Comparison of ENCODE assay signal across 11 cellular contexts in genomic region chr11:118889796-118890195, GRCh38. TPM values are rescaled to one million over a fixed set of nuclear protein-coding genes. Genes with fewer than 3 reads are reported as not detected.
DNase-seq lines count a peak whose midpoint lies in the region; ATAC-seq and TF ChIP-seq lines count a peak whose summit lies in the region.
"Had no signal": no experiment of that assay in that cellular context is flagged by ENCODE, and none has a peak within 500 bp of the region (broad histone marks: within the 10 kb centered on the region; RNA-seq: fewer than 3 reads in every experiment).

No MANE protein-coding gene starts in this region.

- H3K27me3 ChIP-seq in H7 (ENCODE audit: control insufficient read depth, insufficient read depth, low read length), result no peaks in the 10 kb centered on the region; the same call in 1 of the 2 replicates
- H3K27me3 ChIP-seq in left lung, result no peaks in the 10 kb centered on the region
- no peaks in the 10 kb centered on the region for H3K27me3 ChIP-seq in effector memory CD4-positive, alpha-beta T cell (replicated peaks; ENCODE audit: control insufficient read depth, insufficient read depth, low read length, poor library complexity, severe bottlenecking)

- no peak for ATAC-seq in central memory CD8-positive, alpha-beta T cell (replicated peaks; ENCODE audit: extremely low read depth, poor library complexity, severe bottlenecking)
- peak; percentile 65 for ATAC-seq in left lung
- no peak for ATAC-seq in stimulated activated effector memory CD8-positive, alpha-beta T cell treated with anti-CD3 and anti-CD28 coated beads, Interleukin-12 subunit alpha, Interleukin-12 subunit beta, amount 100 ng/mL, for 72 hours
- no peak for ATAC-seq in GM19395 (IDR thresholded peaks at IDR 0.05; ENCODE audit: unreplicated experiment)

- peaks cover 86% of the 10 kb centered on the region for H3K4me1 Mint-ChIP-seq in central memory CD8-positive, alpha-beta T cell
- peaks cover 78% of the 10 kb centered on the region for H3K4me1 Mint-ChIP-seq in stimulated activated effector memory CD8-positive, alpha-beta T cell treated with anti-CD3 and anti-CD28 coated beads, Interleukin-12 subunit alpha, Interleukin-12 subunit beta, amount 100 ng/mL, for 72 hours

- no peak for TF ChIP-seq CTCF in left lung (IDR thresholded peaks at IDR 0.05)

- peak overlapping the region in 1 of 2 donors; percentile 26 for H3K27ac ChIP-seq in left lung
- no peak overlapping the region for H3K27ac ChIP-seq in effector memory CD4-positive, alpha-beta T cell (ENCODE audit: insufficient read depth, low read length, poor library complexity, severe bottlenecking)
- H3K27ac ChIP-seq: parathyroid adenoma had no signal

- intact Hi-C loops in left lung (cut with DNase I), result no loop called here

- H3K27me3 Mint-ChIP-seq in central memory CD8-positive, alpha-beta T cell, result no peaks in the 10 kb centered on the region
- H3K27me3 Mint-ChIP-seq: activated naive CD8-positive, alpha-beta T cell treated with anti-CD3 and anti-CD28 coated beads for 36 hours had no signal

- DNase-seq in H7, result peak; percentile 17
- no peak for DNase-seq in central memory CD8-positive, alpha-beta T cell (ENCODE audit: low spot score in 2 of 2)
- no peak for DNase-seq in left lung
- no peak for DNase-seq in stimulated activated effector memory CD8-positive, alpha-beta T cell treated with anti-CD3 and anti-CD28 coated beads, Interleukin-12 subunit alpha, Interleukin-12 subunit beta, amount 100 ng/mL, for 72 hours (ENCODE audit: low spot score in 2 of 2)
- no peak for DNase-seq in activated CD8-positive, alpha-beta memory T cell treated with anti-CD3 and anti-CD28 coated beads, Interleukin-2, amount 50 U/mL, for 48 hours
- DNase-seq in effector memory CD4-positive, alpha-beta T cell, result no peak
- no peak for DNase-seq in glomerular visceral epithelial cell (ENCODE audit: extremely low spot score)
- DNase-seq: activated naive CD8-positive, alpha-beta T cell treated with anti-CD3 and anti-CD28 coated beads for 36 hours had no signal

- H3K27ac Mint-ChIP-seq in central memory CD8-positive, alpha-beta T cell (ENCODE audit: low read depth), result peak overlapping the region; percentile 88
- H3K27ac Mint-ChIP-seq in stimulated activated effector memory CD8-positive, alpha-beta T cell treated with anti-CD3 and anti-CD28 coated beads, Interleukin-12 subunit alpha, Interleukin-12 subunit beta, amount 100 ng/mL, for 72 hours, result peak overlapping the region; percentile 63
- H3K27ac Mint-ChIP-seq: activated naive CD8-positive, alpha-beta T cell treated with anti-CD3 and anti-CD28 coated beads for 36 hours had no signal

- peaks cover 38% of the 10 kb centered on the region for H3K36me3 Mint-ChIP-seq in central memory CD8-positive, alpha-beta T cell (ENCODE audit: insufficient read depth)
- H3K36me3 Mint-ChIP-seq in stimulated activated effector memory CD8-positive, alpha-beta T cell treated with anti-CD3 and anti-CD28 coated beads, Interleukin-12 subunit alpha, Interleukin-12 subunit beta, amount 100 ng/mL, for 72 hours, result peaks cover 46% of the 10 kb centered on the region
- H3K36me3 Mint-ChIP-seq: activated naive CD8-positive, alpha-beta T cell treated with anti-CD3 and anti-CD28 coated beads for 36 hours had no signal

- H3K4me1 ChIP-seq in left lung, result peaks cover 0 to 15% of the 10 kb centered on the region in 2 donors
- peaks cover 41% of the 10 kb centered on the region for H3K4me1 ChIP-seq in effector memory CD4-positive, alpha-beta T cell (ENCODE audit: control insufficient read depth, insufficient read depth, low read length, poor library complexity, severe bottlenecking)
- H3K4me1 ChIP-seq: parathyroid adenoma had no signal

- no peaks in the 10 kb centered on the region for H3K9me3 ChIP-seq in left lung
- no peaks in the 10 kb centered on the region for H3K9me3 ChIP-seq in effector memory CD4-positive, alpha-beta T cell (ENCODE audit: control insufficient read depth, low read length)

- H3K4me3 ChIP-seq in H7 (ENCODE audit: insufficient read depth, low read depth, low read length), result no peak overlapping the region
- H3K4me3 ChIP-seq in left lung, result no peak overlapping the region
- H3K4me3 ChIP-seq in effector memory CD4-positive, alpha-beta T cell (ENCODE audit: insufficient read depth, low read depth, low read length, poor library complexity, severe bottlenecking), result no peak overlapping the region

- H3K36me3 ChIP-seq in H7 (replicated peaks; ENCODE audit: control insufficient read depth, insufficient read depth, low read length) (no peaks in the 10 kb centered on the region), left lung (no peaks in the 10 kb centered on the region)
- no peaks in the 10 kb centered on the region for H3K36me3 ChIP-seq in effector memory CD4-positive, alpha-beta T cell (ENCODE audit: control insufficient read depth, insufficient read depth, low read length)

- H3K4me3 Mint-ChIP-seq in central memory CD8-positive, alpha-beta T cell, result peak overlapping the region; percentile 89
- H3K4me3 Mint-ChIP-seq in stimulated activated effector memory CD8-positive, alpha-beta T cell treated with anti-CD3 and anti-CD28 coated beads, Interleukin-12 subunit alpha, Interleukin-12 subunit beta, amount 100 ng/mL, for 72 hours, result no peak overlapping the region
- H3K4me3 Mint-ChIP-seq: activated naive CD8-positive, alpha-beta T cell treated with anti-CD3 and anti-CD28 coated beads for 36 hours had no signal

- no peaks in the 10 kb centered on the region for H3K9me3 Mint-ChIP-seq in central memory CD8-positive, alpha-beta T cell
- no peaks in the 10 kb centered on the region for H3K9me3 Mint-ChIP-seq in stimulated activated effector memory CD8-positive, alpha-beta T cell treated with anti-CD3 and anti-CD28 coated beads, Interleukin-12 subunit alpha, Interleukin-12 subunit beta, amount 100 ng/mL, for 72 hours
- H3K9me3 Mint-ChIP-seq: activated naive CD8-positive, alpha-beta T cell treated with anti-CD3 and anti-CD28 coated beads for 36 hours had no signal

RNA-seq across cellular contexts. Expression of gene CXCR5, which starts 6.1 kb away (rescaled TPM):
- total RNA-seq in H7 (2014; rRNA removed; shearing (Covaris generic)), result 0.04 TPM in 1 of 2 replicates, not detected in the other
- total RNA-seq in left lung, result under 1 TPM in 1 of 2 donors, not detected in 1; 0.10 TPM
- total RNA-seq: LHCN-M2 had no signal

RNA-seq across cellular contexts. Expression of gene BCL9L, which starts 35.9 kb away (rescaled TPM):
- total RNA-seq in H7 (2014; rRNA removed; shearing (Covaris generic)), result 15.8 and 18.5 TPM in 2 replicates
- total RNA-seq in left lung, result 10 to 100 TPM; 79.4 to 88.9 TPM
